In genomic region chr12:50597200-50598195, GRCh38 we compare ENCODE assay signal across 8 cellular contexts.
DNase-seq lines count a peak whose midpoint lies in the region; ATAC-seq and TF ChIP-seq lines count a peak whose summit lies in the region.

No MANE protein-coding gene starts in this region.

- peak; percentile 93 for DNase-seq in Daoy (ENCODE audit: low read depth)
- peak; percentile 54 for DNase-seq in MV-4-11 (lab: John Stamatoyannopoulos, UW)
- peak; percentile 38 for DNase-seq in activated T-cell treated with anti-CD3 and anti-CD28 coated beads for 4 hours
- DNase-seq in fibroblast of villous mesenchyme (ENCODE audit: low read depth): peak; percentile 80
- peak; percentile 48 to 53 for DNase-seq in stimulated activated CD4-positive, alpha-beta T cell treated with anti-CD3 and anti-CD28 coated beads, Interleukin-15, amount 100 ng/mL, for 48 hours (ENCODE audit: low read depth in 2 of 2)
- DNase-seq in LoVo (ENCODE audit: low spot score): no peak
- no peak for DNase-seq in NCI-H2107 (lab: John Stamatoyannopoulos, UW)

- TF ChIP-seq CTCF in fibroblast of villous mesenchyme (IDR thresholded peaks at IDR 0.05; ENCODE audit: insufficient read depth, low read depth, low read length): peak; percentile 13

- no peak overlapping the region for H3K4me3 ChIP-seq in fibroblast of villous mesenchyme (ENCODE audit: low read depth, low read length)

- peak; percentile 87 for ATAC-seq in GM21786 (IDR thresholded peaks at IDR 0.05; ENCODE audit: unreplicated experiment)

Comparison
In these comparisons a context has a peak if more than half of its experiments do, and no peak if none do; other contexts are left out.
1. DNase-seq: peak in Daoy (single experiment), MV-4-11 (single experiment), activated T-cell treated with anti-CD3 and anti-CD28 coated beads for 4 hours (single experiment), fibroblast of villous mesenchyme (single experiment) and stimulated activated CD4-positive, alpha-beta T cell treated with anti-CD3 and anti-CD28 coated beads, Interleukin-15, amount 100 ng/mL, for 48 hours (2 of 2); none in LoVo (single experiment) and NCI-H2107 (single experiment).